ENCODE assay signal across 8 cellular contexts in genomic region chr2:85578243-85579180, GRCh38. TPM values are rescaled to one million over a fixed set of nuclear protein-coding genes. Genes with fewer than 3 reads are reported as not detected.
A peak's percentile ranks its signal among the peaks of the same experiment; 100 is the strongest.
DNase-seq lines count a peak whose midpoint lies in the region; ATAC-seq and TF ChIP-seq lines count a peak whose summit lies in the region.

No MANE protein-coding gene starts in this region.

- peaks cover 67 to 76% (median 74%) of the 10 kb centered on the region in 10 experiments for H3K4me1 ChIP-seq in BLaER1 treated with 17β-estradiol and CSF1 and Interleukin-3, amounts not matched to agents 10 nM and 100 nM
- H3K4me1 ChIP-seq in breast epithelium (peaks cover 7 to 14% of the 10 kb centered on the region in 2 donors), thoracic aorta (ENCODE audit: control insufficient read depth in 1 of 2, low read depth in 2 of 2) (peaks cover 0 to 27% of the 10 kb centered on the region in 2 donors)

- 20 to 26% methylated on average over 19 of the region's 19 CpGs for WGBS in lower leg skin, 2 donors

- H3K4me3 ChIP-seq in BLaER1 treated with 17β-estradiol and CSF1 and Interleukin-3, amounts not matched to agents 10 nM and 100 nM: peak overlapping the region; percentile 31 to 63 (median 52)
- H3K4me3 ChIP-seq in breast epithelium: peak overlapping the region; percentile 31 to 71 (median 59)
- H3K4me3 ChIP-seq in lower leg skin (ENCODE audit: low read depth, poor library complexity, severe bottlenecking): no peak overlapping the region
- H3K4me3 ChIP-seq in thoracic aorta: peak overlapping the region; percentile 54

- H4K20me1 ChIP-seq in BLaER1 treated with 17β-estradiol and CSF1 and Interleukin-3, amounts not matched to agents 10 nM and 100 nM: no peaks in the 10 kb centered on the region

- H3K27ac ChIP-seq in BLaER1 treated with 17β-estradiol and CSF1 and Interleukin-3, amounts not matched to agents 10 nM and 100 nM: peak overlapping the region; percentile 86 to 96 (median 89)
- H3K27ac ChIP-seq in breast epithelium (peak overlapping the region; percentile 92 to 98), thoracic aorta (peak overlapping the region; percentile 41 to 50)

- TF ChIP-seq CTCF in breast epithelium (IDR thresholded peaks at IDR 0.05) (no peak), lower leg skin (IDR thresholded peaks at IDR 0.05) (no peak), thoracic aorta (IDR thresholded peaks at IDR 0.05) (no peak)

- no peak for TF ChIP-seq POLR2A in breast epithelium (IDR thresholded peaks at IDR 0.05)
- no peak for TF ChIP-seq POLR2A in lower leg skin (IDR thresholded peaks at IDR 0.05)

- no peaks in the 10 kb centered on the region for H3K9me3 ChIP-seq in BLaER1 treated with 17β-estradiol and CSF1 and Interleukin-3, amounts not matched to agents 10 nM and 100 nM (replicated peaks in 1 of 11)
- H3K9me3 ChIP-seq in breast epithelium: no peaks in the 10 kb centered on the region
- H3K9me3 ChIP-seq in thoracic aorta: no peaks in the 10 kb centered on the region

- peak overlapping the region; percentile 68 to 91 (median 78) for H3K9ac ChIP-seq in BLaER1 treated with 17β-estradiol and CSF1 and Interleukin-3, amounts not matched to agents 10 nM and 100 nM

- intact Hi-C loops in breast epithelium (cut with DNase I; ENCODE audit: low total_unique reads): no loop called here
- intact Hi-C loops in lower leg skin (cut with DNase I; ENCODE audit: low total_unique reads): no loop called here

- DNase-seq in NAMALWA (ENCODE audit: low spot score): peak; percentile 79
- DNase-seq in breast epithelium (ENCODE audit: low spot score in 2 of 2): no peak
- peak; percentile 50 to 91 for DNase-seq in lower leg skin (ENCODE audit: low spot score in 2 of 2)
- DNase-seq in thoracic aorta (ENCODE audit: low spot score): no peak
- no peak for DNase-seq in GM03348 (ENCODE audit: low spot score)

- peak overlapping the region; percentile 88 to 100 (median 94) for H3K4me2 ChIP-seq in BLaER1 treated with 17β-estradiol and CSF1 and Interleukin-3, amounts not matched to agents 10 nM and 100 nM

- H3K36me3 ChIP-seq in BLaER1 treated with 17β-estradiol and CSF1 and Interleukin-3, amounts not matched to agents 10 nM and 100 nM: peaks cover 0 to 16% (median 0%) of the 10 kb centered on the region in 11 experiments; a peak in 7 of 22 replicates
- no peaks in the 10 kb centered on the region for H3K36me3 ChIP-seq in breast epithelium
- no peaks in the 10 kb centered on the region for H3K36me3 ChIP-seq in thoracic aorta

- ATAC-seq in GM19463 (IDR thresholded peaks at IDR 0.05; ENCODE audit: unreplicated experiment) (peak; percentile 52), thoracic aorta (ENCODE audit: insufficient number of reproducible peaks, low FRiP score, low read depth) (no peak), HG02870 (IDR thresholded peaks at IDR 0.05; ENCODE audit: unreplicated experiment) (no peak)

- no peaks in the 10 kb centered on the region for H3K27me3 ChIP-seq in BLaER1 treated with 17β-estradiol and CSF1 and Interleukin-3, amounts not matched to agents 10 nM and 100 nM
- no peaks in the 10 kb centered on the region for H3K27me3 ChIP-seq in breast epithelium
- no peaks in the 10 kb centered on the region for H3K27me3 ChIP-seq in thoracic aorta (replicated peaks; ENCODE audit: insufficient read depth)

RNA-seq across cellular contexts. Expression of gene VAMP8, which starts 1.1 kb away (rescaled TPM):
- total RNA-seq in breast epithelium: 100 to 1,000 TPM in 1 of 3 donors, 10 to 100 TPM in 2; 23.2 to 127 (median 55.7) TPM
- 100 to 1,000 TPM in 2 of 4 donors, 10 to 100 TPM in 2; 88.3 to 207 (median 113) TPM for total RNA-seq in lower leg skin
- 10 to 100 TPM; 30.9 to 34.9 TPM for total RNA-seq in thoracic aorta

RNA-seq across cellular contexts. Expression of gene VAMP5, which starts 5.7 kb away (rescaled TPM):
- total RNA-seq in breast epithelium (10 to 100 TPM; 33.8 to 92.0 (median 50.8) TPM), lower leg skin (10 to 100 TPM; 10.1 to 35.6 (median 14.0) TPM), thoracic aorta (10 to 100 TPM; 27.1 to 42.8 TPM)

RNA-seq across cellular contexts. Expression of gene RNF181, which starts 17.0 kb away (rescaled TPM):
- total RNA-seq in breast epithelium (100 to 1,000 TPM; 131 to 243 (median 161) TPM), lower leg skin (100 to 1,000 TPM in 3 of 4 donors, 10 to 100 TPM in 1; 63.1 to 114 (median 107) TPM), thoracic aorta (100 to 1,000 TPM; 107 to 124 TPM)

RNA-seq across cellular contexts. Expression of gene GGCX, which starts 17.2 kb away (rescaled TPM):
- total RNA-seq in breast epithelium (10 to 100 TPM; 26.7 to 35.1 (median 31.8) TPM), lower leg skin (10 to 100 TPM; 15.8 to 37.1 (median 25.8) TPM), thoracic aorta (10 to 100 TPM; 28.4 to 38.4 TPM)

RNA-seq across cellular contexts. Expression of gene TMEM150A, which starts 24.0 kb away (rescaled TPM):
- total RNA-seq in breast epithelium (10 to 100 TPM; 20.8 to 40.0 (median 22.6) TPM), lower leg skin (10 to 100 TPM in 2 of 4 donors, 1 to 10 TPM in 2; 5.8 to 13.7 (median 9.5) TPM), thoracic aorta (10 to 100 TPM; 25.7 to 26.3 TPM)

Comparison
In these comparisons a context has a peak if more than half of its experiments do, and no peak if none do; other contexts are left out.
1. DNase-seq: peak in NAMALWA (single experiment) and lower leg skin (2 of 2); none in breast epithelium (0 of 2), thoracic aorta (single experiment) and GM03348 (single experiment).
2. Peak in every context shown above with its lines, with median percentiles within 50 percentile points of each other: H3K27ac ChIP-seq.